ENCODE assay signal across 9 cellular contexts in genomic region chr7:139647812-139648616, GRCh38.
A peak's percentile ranks its signal among the peaks of the same experiment; 100 is the strongest.
DNase-seq lines count a peak whose midpoint lies in the region; ATAC-seq and TF ChIP-seq lines count a peak whose summit lies in the region.
"Had no signal": no experiment of that assay in that cellular context is flagged by ENCODE, and none has a peak within 500 bp of the region (broad histone marks: within the 10 kb centered on the region; RNA-seq: fewer than 3 reads in every experiment).

No MANE protein-coding gene starts in this region.

- no peaks in the 10 kb centered on the region for H3K27me3 Mint-ChIP-seq in CD4-positive, alpha-beta T cell
- peaks cover 8% of the 10 kb centered on the region for H3K27me3 Mint-ChIP-seq in dendritic cell treated with granulocyte-macrophage colony-stimulating factor and Interleukin-4, amounts not matched to agents 40 ng/mL and 50 ng/mL, for 4 days

- H3K27ac ChIP-seq in CD4-positive, alpha-beta T cell (ENCODE audit: low read depth, low read length), result peak overlapping the region; percentile 30
- H3K27ac ChIP-seq in neutrophil, result peak overlapping the region; percentile 81

- H3K4me3 ChIP-seq in neutrophil (ENCODE audit: low read depth in 1 of 2, low read length in 1 of 2), result peak overlapping the region; percentile 31 to 50

- H3K9me3 Mint-ChIP-seq in CD4-positive, alpha-beta T cell, result no peaks in the 10 kb centered on the region
- no peaks in the 10 kb centered on the region for H3K9me3 Mint-ChIP-seq in dendritic cell treated with granulocyte-macrophage colony-stimulating factor and Interleukin-4, amounts not matched to agents 40 ng/mL and 50 ng/mL, for 4 days

- H3K27me3 ChIP-seq in CD4-positive, alpha-beta T cell (ENCODE audit: control insufficient read depth, insufficient read depth, low read length), result no peaks in the 10 kb centered on the region
- no peaks in the 10 kb centered on the region for H3K27me3 ChIP-seq in neutrophil

- POLR2A ChIA-PET in CD4-positive, alpha-beta T cell (lab: Charles Lee), result interaction anchor here (0.8 to 3.6 kb wide), 11 partner anchors 11 to 529 kb away, joined by 3 to 34 read pairs (median 3); partner anchors contain the start of genes HIPK2, KDM7A and PARP12

- H3K4me1 ChIP-seq in neutrophil (ENCODE audit: control insufficient read depth in 1 of 2, insufficient read depth in 1 of 2, low read depth in 1 of 2, low read length in 1 of 2), result peaks cover 41 to 53% of the 10 kb centered on the region in 2 experiments

- H3K27ac Mint-ChIP-seq in CD4-positive, alpha-beta T cell, result peak overlapping the region; percentile 81
- H3K27ac Mint-ChIP-seq in dendritic cell treated with granulocyte-macrophage colony-stimulating factor and Interleukin-4, amounts not matched to agents 40 ng/mL and 50 ng/mL, for 4 days, result no peak overlapping the region

- peak; percentile 28 for ATAC-seq in CD4-positive, alpha-beta T cell (ENCODE audit: poor library complexity)
- ATAC-seq in HG02840 (IDR thresholded peaks at IDR 0.05; ENCODE audit: low FRiP score, unreplicated experiment) (peak; percentile 4), GM19035 (IDR thresholded peaks at IDR 0.05; ENCODE audit: unreplicated experiment) (no peak), HG02571 (IDR thresholded peaks at IDR 0.05; ENCODE audit: unreplicated experiment) (no peak)
- ATAC-seq: HCT116 had no signal

- CTCF ChIA-PET in CD4-positive, alpha-beta T cell (lab: Charles Lee), result interaction anchor here (1.6 kb wide), 1 partner anchor 29 kb away, joined by 9 read pairs; no protein-coding TSS in a partner anchor

- intact Hi-C loops in CD4-positive, alpha-beta T cell (cut with DNase I, micrococcal nuclease), result loop anchor here (2.0 to 10.0 kb wide), 13 partner anchors 21 to 677 kb away; partner anchors contain the start of genes KDM7A (in 1 of the 2) and TBXAS1 (in 1 of the 2)
- intact Hi-C loops in dendritic cell treated with granulocyte-macrophage colony-stimulating factor and Interleukin-4, amounts not matched to agents 40 ng/mL and 50 ng/mL, for 4 days (cut with micrococcal nuclease), result loop anchor here (2.0 to 10.0 kb wide), 7 partner anchors 49 to 355 kb away; partner anchors contain the start of genes HIPK2 and TBXAS1

- peaks cover 5% of the 10 kb centered on the region for H3K36me3 Mint-ChIP-seq in CD4-positive, alpha-beta T cell (ENCODE audit: low read depth)
- peaks cover 10% of the 10 kb centered on the region for H3K36me3 Mint-ChIP-seq in dendritic cell treated with granulocyte-macrophage colony-stimulating factor and Interleukin-4, amounts not matched to agents 40 ng/mL and 50 ng/mL, for 4 days (ENCODE audit: low read depth)

- H3K36me3 ChIP-seq in neutrophil, result peaks cover 33% of the 10 kb centered on the region

- TF ChIP-seq CTCF in CD4-positive, alpha-beta T cell (IDR thresholded peaks at IDR 0.05), result no peak
- TF ChIP-seq CTCF in neutrophil (IDR thresholded peaks at IDR 0.05) (no peak), GM10266 (IDR thresholded peaks at IDR 0.05; ENCODE audit: control insufficient read depth, insufficient read depth, low read depth, missing control alignments) (no peak)

- no peak for DNase-seq in CD4-positive, alpha-beta T cell
- no peak for DNase-seq in GM19238 (ENCODE audit: insufficient read length, low spot score)
- DNase-seq in GM10266 (ENCODE audit: extremely low spot score), result no peak

- H3K9me3 ChIP-seq in CD4-positive, alpha-beta T cell (ENCODE audit: control insufficient read depth, low read length), result no peaks in the 10 kb centered on the region
- no peaks in the 10 kb centered on the region for H3K9me3 ChIP-seq in neutrophil

- peak overlapping the region; percentile 78 for H3K4me3 Mint-ChIP-seq in CD4-positive, alpha-beta T cell
- peak overlapping the region; percentile 63 for H3K4me3 Mint-ChIP-seq in dendritic cell treated with granulocyte-macrophage colony-stimulating factor and Interleukin-4, amounts not matched to agents 40 ng/mL and 50 ng/mL, for 4 days

- H3K4me1 Mint-ChIP-seq in CD4-positive, alpha-beta T cell (ENCODE audit: low read depth), result peaks cover 74% of the 10 kb centered on the region
- H3K4me1 Mint-ChIP-seq in dendritic cell treated with granulocyte-macrophage colony-stimulating factor and Interleukin-4, amounts not matched to agents 40 ng/mL and 50 ng/mL, for 4 days (ENCODE audit: low read depth), result peaks cover 61% of the 10 kb centered on the region

Comparison
In these comparisons a context has a peak if more than half of its experiments do, and no peak if none do; other contexts are left out.
1. ATAC-seq: peak in CD4-positive, alpha-beta T cell (single experiment) and HG02840 (single experiment); none in GM19035 (single experiment) and HG02571 (single experiment).